Comparison of ENCODE assay signal across 18 cellular contexts in genomic region chr11:16794047-16794818, GRCh38. TPM values are rescaled to one million over a fixed set of nuclear protein-coding genes. Genes with fewer than 3 reads are reported as not detected.
A peak's percentile ranks its signal among the peaks of the same experiment; 100 is the strongest.
DNase-seq lines count a peak whose midpoint lies in the region; ATAC-seq, FAIRE-seq and TF ChIP-seq lines count a peak whose summit lies in the region.
"Had no signal": no experiment of that assay in that cellular context is flagged by ENCODE, and none has a peak within 500 bp of the region (broad histone marks: within the 10 kb centered on the region; RNA-seq: fewer than 3 reads in every experiment).

No MANE protein-coding gene starts in this region.

- TF ChIP-seq EP300 in K562 (IDR thresholded peaks at IDR 0.05; ENCODE audit: low read length) = no peak

- H3K4me2 ChIP-seq in K562 (ENCODE audit: insufficient read depth, low read length) = no peak overlapping the region
- H3K4me2 ChIP-seq: PC-9 had no signal

- H3K9me1 ChIP-seq in K562 (ENCODE audit: control insufficient read depth, insufficient read depth, low read length) = no peaks in the 10 kb centered on the region

- no peak for FAIRE-seq in K562 (lab: Jason Lieb, UNC)

- H3K79me2 ChIP-seq in K562 (ENCODE audit: control insufficient read depth, insufficient read depth, low read length) = no peaks in the 10 kb centered on the region

- H3K27ac ChIP-seq in CD8-positive, alpha-beta memory T cell (ENCODE audit: low read depth, low read length) = no peak overlapping the region
- H3K27ac ChIP-seq in K562 (ENCODE audit: extremely low read depth, low read depth, low read length) (no peak overlapping the region), subcutaneous abdominal adipose tissue (ENCODE audit: low read depth, low read length) (peak overlapping the region; percentile 69)
- H3K27ac ChIP-seq: BLaER1 had no signal

- 3% methylated on average over 16 of the region's 17 CpGs for WGBS in K562 (ENCODE audit: insufficient coverage, low coverage, missing lambda C conversion rate)

- in situ Hi-C loops in K562 (cut with MboI) = no loop called here

- H3K9ac ChIP-seq in K562 (ENCODE audit: insufficient read depth in 1 of 2, low read depth in 2 of 2, low read length in 2 of 2) (no peak overlapping the region), subcutaneous abdominal adipose tissue (ENCODE audit: low read length in 5 of 5) (peak overlapping the region in 1 of 5 donors; percentile 21)
- H3K9ac ChIP-seq: BLaER1 had no signal

- peaks cover 0 to 7% (median 0%) of the 10 kb centered on the region in 3 donors for H3K36me3 Mint-ChIP-seq in CD8-positive, alpha-beta memory T cell
- no peaks in the 10 kb centered on the region for H3K36me3 Mint-ChIP-seq in nephron progenitor cell (ENCODE audit: low read depth)
- no peaks in the 10 kb centered on the region for H3K36me3 Mint-ChIP-seq in osteocyte (ENCODE audit: unreplicated experiment)

- H3K9me3 ChIP-seq in CD8-positive, alpha-beta memory T cell (ENCODE audit: low read length) = no peaks in the 10 kb centered on the region
- no peaks in the 10 kb centered on the region for H3K9me3 ChIP-seq in K562 (replicated peaks; ENCODE audit: control insufficient read depth, insufficient read depth, low read depth, low read length)
- H3K9me3 ChIP-seq in subcutaneous abdominal adipose tissue (ENCODE audit: control insufficient read depth in 5 of 5, low read length in 5 of 5) = no peaks in the 10 kb centered on the region
- H3K9me3 ChIP-seq: BLaER1, MG63 had no signal

- H4K20me1 ChIP-seq in K562 (replicated peaks; ENCODE audit: control insufficient read depth, insufficient read depth, low read length) = no peaks in the 10 kb centered on the region
- H4K20me1 ChIP-seq: BLaER1 had no signal

- H3K4me3 Mint-ChIP-seq in CD8-positive, alpha-beta memory T cell = peak overlapping the region in 4 of 7 donors; percentile 29 to 84 (median 60)
- H3K4me3 Mint-ChIP-seq in nephron progenitor cell (no peak overlapping the region), osteocyte (ENCODE audit: unreplicated experiment) (no peak overlapping the region)

- POLR2A ChIA-PET in CD8-positive, alpha-beta memory T cell (lab: Charles Lee) = no interaction called here
- POLR2A ChIA-PET in K562 (lab: Yijun Ruan, JAX) = interaction anchor here (0.6 kb wide), 1 partner anchor 15 kb away, joined by 3 read pairs; no protein-coding TSS in a partner anchor

- no peak overlapping the region for H3K4me3 ChIP-seq in CD8-positive, alpha-beta memory T cell (ENCODE audit: low read length)
- H3K4me3 ChIP-seq in K562 = no peak overlapping the region
- no peak overlapping the region for H3K4me3 ChIP-seq in subcutaneous abdominal adipose tissue (ENCODE audit: low read depth in 1 of 5, low read length in 5 of 5)
- H3K4me3 ChIP-seq: BLaER1, MG63, PC-9 had no signal

- H3K4me1 Mint-ChIP-seq in CD8-positive, alpha-beta memory T cell = peaks cover 0 to 21% (median 13%) of the 10 kb centered on the region in 3 donors
- peaks cover 15% of the 10 kb centered on the region for H3K4me1 Mint-ChIP-seq in nephron progenitor cell
- H3K4me1 Mint-ChIP-seq in osteocyte (ENCODE audit: unreplicated experiment) = peaks cover 35% of the 10 kb centered on the region

- no peak for TF ChIP-seq POLR2A in K562 (conservative IDR thresholded peaks at IDR 0.05)

- H2AFZ ChIP-seq in K562 (ENCODE audit: low read depth, low read length) = no peak overlapping the region
- H2AFZ ChIP-seq: PC-9 had no signal

- DNase-seq in CD8-positive, alpha-beta memory T cell = no peak
- no peak for DNase-seq in K562 (ENCODE audit: extremely low read depth in 1 of 4, low spot score in 3 of 4)
- no peak for DNase-seq in nephron progenitor cell
- DNase-seq in COR-L47 (lab: John Stamatoyannopoulos, UW) = no peak
- no peak for DNase-seq in osteocyte (ENCODE audit: extremely low spot score, unreplicated experiment)
- no peak for DNase-seq in dedifferentiated amniotic fluid mesenchymal stem cell (ENCODE audit: extremely low spot score)
- DNase-seq: DMS79, H7, MG63, NCI-H1417, NCI-H1694 treated with DMSO at 0.1 percent for 48 hours, NCI-H446, NCI-H526 treated with DMSO at 0.1 percent for 48 hours, PC-9, RPMI8226, SHP77 had no signal

- no peaks in the 10 kb centered on the region for H3K4me1 ChIP-seq in CD8-positive, alpha-beta memory T cell (ENCODE audit: insufficient read depth, low read length)
- H3K4me1 ChIP-seq in K562 (replicated peaks in 1 of 2; ENCODE audit: control insufficient read depth in 2 of 2, insufficient read depth in 2 of 2, low read length in 2 of 2) (no peaks in the 10 kb centered on the region; a peak in 1 of 5 replicates), subcutaneous abdominal adipose tissue (ENCODE audit: control insufficient read depth in 5 of 5, insufficient read depth in 5 of 5, low read length in 5 of 5) (peaks cover 9 to 54% (median 43%) of the 10 kb centered on the region in 5 donors)

- no peaks in the 10 kb centered on the region for H3K27me3 ChIP-seq in CD8-positive, alpha-beta memory T cell (ENCODE audit: insufficient read depth, low read length, poor library complexity, severe bottlenecking)
- H3K27me3 ChIP-seq in K562 (ENCODE audit: control insufficient read depth in 2 of 2, insufficient read depth in 2 of 2, low read length in 2 of 2) (peaks cover 6 to 41% of the 10 kb centered on the region in 2 experiments), subcutaneous abdominal adipose tissue (ENCODE audit: control insufficient read depth in 5 of 5, insufficient read depth in 4 of 5, low read length in 5 of 5) (no peaks in the 10 kb centered on the region)
- H3K27me3 ChIP-seq: BLaER1, MG63 had no signal

- H3K27me3 Mint-ChIP-seq in CD8-positive, alpha-beta memory T cell = no peaks in the 10 kb centered on the region
- H3K27me3 Mint-ChIP-seq in nephron progenitor cell (ENCODE audit: low read depth, poor library complexity) = peaks cover 6% of the 10 kb centered on the region
- no peaks in the 10 kb centered on the region for H3K27me3 Mint-ChIP-seq in osteocyte (ENCODE audit: unreplicated experiment)

- TF ChIP-seq CTCF in K562 (IDR thresholded peaks at IDR 0.05 in 2 of 3, conservative IDR thresholded peaks at IDR 0.05 in 1 of 3; ENCODE audit: insufficient read depth in 2 of 3, low read depth in 1 of 3, low read length in 3 of 3) (no peak), nephron progenitor cell (IDR thresholded peaks at IDR 0.05) (no peak), osteocyte (IDR thresholded peaks at IDR 0.05) (no peak)

- BruUV-seq in K562 (replicated peaks; lab: Mats Ljungman, UMichigan) = no TSS peak

- TF ChIP-seq RAD21 in K562 (CRISPR knock-in tag; conservative IDR thresholded peaks at IDR 0.05 in 1 of 2, IDR thresholded peaks at IDR 0.05 in 1 of 2) = no peak

- H3K27ac Mint-ChIP-seq in CD8-positive, alpha-beta memory T cell = peak overlapping the region in 6 of 8 donors; percentile 62 to 98 (median 84)
- H3K27ac Mint-ChIP-seq in nephron progenitor cell (peak overlapping the region; percentile 44), osteocyte (ENCODE audit: unreplicated experiment) (no peak overlapping the region)

- no peaks in the 10 kb centered on the region for H3K36me3 ChIP-seq in CD8-positive, alpha-beta memory T cell (ENCODE audit: insufficient read depth, low read length)
- H3K36me3 ChIP-seq in K562 (ENCODE audit: control insufficient read depth, insufficient read depth, low read length) (no peaks in the 10 kb centered on the region), subcutaneous abdominal adipose tissue (ENCODE audit: control insufficient read depth in 5 of 5, insufficient read depth in 5 of 5, low read length in 5 of 5) (peaks cover 0 to 6% (median 0%) of the 10 kb centered on the region in 5 donors)
- H3K36me3 ChIP-seq: BLaER1, MG63 had no signal

- no peaks in the 10 kb centered on the region for H3K9me3 Mint-ChIP-seq in CD8-positive, alpha-beta memory T cell
- no peaks in the 10 kb centered on the region for H3K9me3 Mint-ChIP-seq in nephron progenitor cell
- H3K9me3 Mint-ChIP-seq in osteocyte (ENCODE audit: unreplicated experiment) = no peaks in the 10 kb centered on the region

- CTCF ChIA-PET in CD8-positive, alpha-beta memory T cell (lab: Charles Lee) = interaction anchor here (1.7 kb wide), 1 partner anchor 9 kb away, joined by 7 read pairs; no protein-coding TSS in a partner anchor
- CTCF ChIA-PET in K562 (lab: Yijun Ruan, JAX; ENCODE audit: low intra/inter-chr PET ratio) = no interaction called here

- no peak for ATAC-seq in K562

- intact Hi-C loops in K562 (cut with micrococcal nuclease) = no loop called here

TF ChIP-seq in K562, 482 proteins besides CTCF, POLR2A, EP300 and RAD21 (continues in another document):
- TF ChIP-seq ZBED1 (IDR thresholded peaks at IDR 0.05) = no peak
- peak; percentile 78 for TF ChIP-seq RBM25 (IDR thresholded peaks at IDR 0.05; ENCODE audit: low read depth, low read length, severe bottlenecking)
- TF ChIP-seq, protein P1, sequence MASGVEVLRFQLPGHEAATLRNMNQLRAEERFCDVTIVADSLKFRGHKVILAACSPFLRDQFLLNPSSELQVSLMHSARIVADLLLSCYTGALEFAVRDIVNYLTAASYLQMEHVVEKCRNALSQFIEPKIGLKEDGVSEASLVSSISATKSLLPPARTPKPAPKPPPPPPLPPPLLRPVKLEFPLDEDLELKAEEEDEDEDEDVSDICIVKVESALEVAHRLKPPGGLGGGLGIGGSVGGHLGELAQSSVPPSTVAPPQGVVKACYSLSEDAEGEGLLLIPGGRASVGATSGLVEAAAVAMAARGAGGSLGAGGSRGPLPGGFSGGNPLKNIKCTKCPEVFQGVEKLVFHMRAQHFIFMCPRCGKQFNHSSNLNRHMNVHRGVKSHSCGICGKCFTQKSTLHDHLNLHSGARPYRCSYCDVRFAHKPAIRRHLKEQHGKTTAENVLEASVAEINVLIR (CRISPR knock-in tag; IDR thresholded peaks at IDR 0.05) = no peak

RNA-seq across cellular contexts. Expression of gene C11orf58, which starts 55.8 kb away (rescaled TPM):
- total RNA-seq in CD8-positive, alpha-beta memory T cell = 100 to 1,000 TPM; 144 to 188 TPM
- polyA plus RNA-seq in CD8-positive, alpha-beta memory T cell = 163 TPM
- total RNA-seq in K562 (2011; cell fraction: chromatin; rRNA removed; ENCODE audit: low replicate concordance) = 28.1 and 89.9 TPM in 2 replicates
- total RNA-seq in K562 (2011; cell fraction: nucleolus; rRNA removed) = 17.8 and 20.7 TPM in 2 replicates
- 48.6 and 82.8 TPM in 2 replicates for total RNA-seq in K562 (2011; cell fraction: nucleoplasm; rRNA removed)
- total RNA-seq in K562 (2014; rRNA removed) = 188 and 247 TPM in 2 replicates
- 196 and 207 TPM in 2 replicates for total RNA-seq in K562 (2014; rRNA removed; fragmentation: Illumina TruSeq; extraction: Trizol)
- total RNA-seq in K562 (2015; rRNA removed; fragmentation: Illumina TruSeq; extraction: Trizol) = 231 and 248 TPM in 2 replicates
- total RNA-seq in K562 (2021) = 96.4 and 104 TPM in 2 replicates
- polyA plus RNA-seq in K562 (2011; rRNA removed) = 97.4 and 130 TPM in 2 replicates
- polyA plus RNA-seq in K562 (2011; cell fraction: cytosol; rRNA removed) = 33.8 and 65.3 TPM in 2 replicates
- polyA plus RNA-seq in K562 (2011; cell fraction: nucleus; rRNA removed) = 35.2 and 44.8 TPM in 2 replicates
- polyA plus RNA-seq in K562 (2012) = 116 and 260 TPM in 2 replicates
- 232 and 243 TPM in 2 replicates for polyA plus RNA-seq in K562 (2014; fragmentation: Illumina TruSeq; extraction: Trizol)
- 100 to 1,000 TPM; 395 to 421 TPM for polyA plus RNA-seq in K562 (2014; fragmentation: Nextera tagmentation; extraction: Ambion mirVana)
- polyA plus RNA-seq in K562 (2014; rRNA removed) = 226 and 273 TPM in 2 replicates
- 132 and 155 TPM in 2 replicates for polyA minus RNA-seq in K562 (2011; rRNA and poly(A)+ RNA removed)
- 90.8 and 103 TPM in 2 replicates for polyA minus RNA-seq in K562 (2011; cell fraction: cytosol; rRNA and poly(A)+ RNA removed)
- polyA minus RNA-seq in K562 (2011; cell fraction: nucleus; rRNA and poly(A)+ RNA removed) = 25.6 and 53.9 TPM in 2 replicates
- 143 and 150 TPM in 2 replicates for total RNA-seq in osteocyte

Comparison
In these comparisons a context has a peak if more than half of its experiments do, and no peak if none do; other contexts are left out.
1. H3K4me3 Mint-ChIP-seq: peak in CD8-positive, alpha-beta memory T cell (4 of 7); none in nephron progenitor cell (single experiment) and osteocyte (single experiment).